ENCODE assay signal across 8 cellular contexts in genomic region chr10:59907537-59907917, GRCh38. TPM values are rescaled to one million over a fixed set of nuclear protein-coding genes. Genes with fewer than 3 reads are reported as not detected.
DNase-seq lines count a peak whose midpoint lies in the region; ATAC-seq, FAIRE-seq and TF ChIP-seq lines count a peak whose summit lies in the region.

No MANE protein-coding gene starts in this region.

- H3K27ac Mint-ChIP-seq in CD8-positive, alpha-beta T cell = peak overlapping the region; percentile 97
- H3K27ac Mint-ChIP-seq in neural crest cell (ENCODE audit: unreplicated experiment) = peak overlapping the region; percentile 57

- intact Hi-C loops in CD8-positive, alpha-beta T cell (cut with DNase I, micrococcal nuclease) = loop anchor here (2.0 to 5.0 kb wide), 8 partner anchors 43 to 1995 kb away; partner anchors contain the start of genes ARID5B (in 1 of the 2), CDK1 (in 1 of the 2) and TFAM (in 1 of the 2)
- intact Hi-C loops in mucosa of descending colon (cut with DNase I, micrococcal nuclease) = loop anchor here in 1 of 2 donors (2.0 kb wide), 1 partner anchor 43 kb away; no protein-coding TSS in a partner anchor

- no peaks in the 10 kb centered on the region for H3K9me3 ChIP-seq in CD8-positive, alpha-beta T cell (ENCODE audit: low read length)
- H3K9me3 ChIP-seq in MG63 = no peaks in the 10 kb centered on the region
- no peaks in the 10 kb centered on the region for H3K9me3 ChIP-seq in ectodermal cell (ENCODE audit: control insufficient read depth, low read length)
- H3K9me3 ChIP-seq in mucosa of descending colon = no peaks in the 10 kb centered on the region

- DNase-seq in CD8-positive, alpha-beta T cell = no peak
- DNase-seq in MG63 (no peak), neural crest cell (ENCODE audit: low read depth, low spot score) (no peak), SHP77 (lab: John Stamatoyannopoulos, UW) (no peak), mucosa of descending colon (no peak), HTR-8/SVneo (ENCODE audit: insufficient read length, low spot score) (no peak)

- H3K27ac ChIP-seq in CD8-positive, alpha-beta T cell (ENCODE audit: low read depth, low read length) = peak overlapping the region; percentile 77
- peak overlapping the region; percentile 87 for H3K27ac ChIP-seq in ectodermal cell (ENCODE audit: insufficient read depth, low read depth, low read length, poor library complexity, severe bottlenecking)

- FAIRE-seq in HTR-8/SVneo (lab: Jason Lieb, UNC) = no peak

- H3K36me3 Mint-ChIP-seq in CD8-positive, alpha-beta T cell = peaks cover 16% of the 10 kb centered on the region
- no peaks in the 10 kb centered on the region for H3K36me3 Mint-ChIP-seq in neural crest cell (ENCODE audit: low read depth)

- peak overlapping the region; percentile 84 for H3K4me3 ChIP-seq in CD8-positive, alpha-beta T cell (ENCODE audit: low read depth, low read length)
- peak overlapping the region; percentile 70 for H3K4me3 ChIP-seq in MG63
- peak overlapping the region; percentile 99 for H3K4me3 ChIP-seq in ectodermal cell (ENCODE audit: insufficient read depth, low read depth, low read length)
- no peak overlapping the region for H3K4me3 ChIP-seq in mucosa of descending colon

- H3K4me1 ChIP-seq in CD8-positive, alpha-beta T cell (ENCODE audit: insufficient read depth, low read length) = peaks cover 36% of the 10 kb centered on the region
- H3K4me1 ChIP-seq in ectodermal cell (ENCODE audit: control insufficient read depth, insufficient read depth, low read length) (peaks cover 30% of the 10 kb centered on the region), mucosa of descending colon (ENCODE audit: low read depth) (peaks cover 24% of the 10 kb centered on the region)

- CTCF ChIA-PET in CD8-positive, alpha-beta T cell (lab: Charles Lee) = interaction anchor here (0.7 to 2.1 kb wide), 4 partner anchors 11 to 281 kb away, joined by 3 to 9 read pairs (median 5); no protein-coding TSS in a partner anchor

- H3K36me3 ChIP-seq in CD8-positive, alpha-beta T cell (ENCODE audit: insufficient read depth, low read length) = no peaks in the 10 kb centered on the region
- peaks cover 3% of the 10 kb centered on the region for H3K36me3 ChIP-seq in MG63
- no peaks in the 10 kb centered on the region for H3K36me3 ChIP-seq in ectodermal cell (ENCODE audit: control insufficient read depth, insufficient read depth, low read length)
- H3K36me3 ChIP-seq in mucosa of descending colon (ENCODE audit: low read depth) = no peaks in the 10 kb centered on the region

- no peaks in the 10 kb centered on the region for H3K27me3 ChIP-seq in CD8-positive, alpha-beta T cell (ENCODE audit: insufficient read depth, low read length)
- H3K27me3 ChIP-seq in MG63 = no peaks in the 10 kb centered on the region
- no peaks in the 10 kb centered on the region for H3K27me3 ChIP-seq in ectodermal cell (ENCODE audit: control insufficient read depth, insufficient read depth, low read length, poor library complexity, severe bottlenecking)

- peak overlapping the region; percentile 95 for H3K4me3 Mint-ChIP-seq in CD8-positive, alpha-beta T cell
- H3K4me3 Mint-ChIP-seq in neural crest cell = peak overlapping the region; percentile 95

- H3K4me1 Mint-ChIP-seq in CD8-positive, alpha-beta T cell (ENCODE audit: low read depth) = peaks cover 57% of the 10 kb centered on the region
- H3K4me1 Mint-ChIP-seq in neural crest cell = peaks cover 49% of the 10 kb centered on the region

- WGBS in ectodermal cell, 2 experiments = 50% methylated on average over 1 of the region's 2 CpGs; no CpG with 5 or more reads in 1 of the 2 experiments

- H3K27me3 Mint-ChIP-seq in CD8-positive, alpha-beta T cell (ENCODE audit: low read depth) = no peaks in the 10 kb centered on the region
- no peaks in the 10 kb centered on the region for H3K27me3 Mint-ChIP-seq in neural crest cell (ENCODE audit: low read depth)

- H3K9me3 Mint-ChIP-seq in CD8-positive, alpha-beta T cell = no peaks in the 10 kb centered on the region
- H3K9me3 Mint-ChIP-seq in neural crest cell = no peaks in the 10 kb centered on the region

- POLR2A ChIA-PET in CD8-positive, alpha-beta T cell (lab: Charles Lee) = no interaction called here

- no peak for ATAC-seq in CD8-positive, alpha-beta T cell
- ATAC-seq in GM19395 (IDR thresholded peaks at IDR 0.05; ENCODE audit: unreplicated experiment) (no peak), mucosa of descending colon (no peak)

- TF ChIP-seq CTCF in CD8-positive, alpha-beta T cell (IDR thresholded peaks at IDR 0.05) = no peak
- no peak for TF ChIP-seq CTCF in neural crest cell (conservative IDR thresholded peaks at IDR 0.05)
- no peak for TF ChIP-seq CTCF in mucosa of descending colon (IDR thresholded peaks at IDR 0.05)

RNA-seq across cellular contexts. Expression of gene CCDC6, which starts 1.2 kb away (rescaled TPM):
- total RNA-seq in CD8-positive, alpha-beta T cell = 10 to 100 TPM; 21.6 to 23.7 TPM
- total RNA-seq in MG63 (2014; rRNA removed; shearing (Covaris generic); ENCODE audit: low replicate concordance) = 19.0 and 21.1 TPM in 2 replicates
- 39.0 TPM for polyA plus RNA-seq in ectodermal cell (2013, experiment 1 of 4)
- polyA plus RNA-seq in ectodermal cell (2013, experiment 2 of 4) = 37.4 TPM
- 29.9 TPM for polyA plus RNA-seq in ectodermal cell (2013, experiment 3 of 4)
- 30.4 TPM for polyA plus RNA-seq in ectodermal cell (2013, experiment 4 of 4)
- total RNA-seq in neural crest cell = 40.6 and 41.5 TPM in 2 replicates
- total RNA-seq in mucosa of descending colon = 10 to 100 TPM; 54.5 to 73.1 (median 62.7) TPM
